Comparison of ENCODE assay signal across 31 cellular contexts in genomic region chr15:93706881-93707280, GRCh38.
"Had no signal": no experiment of that assay in that cellular context is flagged by ENCODE, and none has a peak within 500 bp of the region (broad histone marks: within the 10 kb centered on the region; RNA-seq: fewer than 3 reads in every experiment).

No MANE protein-coding gene starts in this region.

- H3K27ac Mint-ChIP-seq: activated CD4-positive, alpha-beta memory T cell treated with anti-CD3 and anti-CD28 coated beads, Interleukin-2, amount 10 ng/mL, durations not matched to agents 7 days and 5 days; activated CD4-positive, alpha-beta T cell treated with anti-CD3 and anti-CD28 coated beads for 36 hours; activated CD4-positive, alpha-beta T cell treated with anti-CD3 and anti-CD28 coated beads, Interleukin-2, amount 10 ng/mL, durations not matched to agents 24 days and 14 days; activated naive CD4-positive, alpha-beta T cell treated with anti-CD3 and anti-CD28 coated beads, Interleukin-2, amount 10 ng/mL, durations not matched to agents 7 days and 5 days; activated naive CD4-positive, alpha-beta T cell treated with anti-CD3 and anti-CD28 coated beads, Interleukin-2, amount 50 U/mL, for 72 hours; activated naive CD8-positive, alpha-beta T cell treated with anti-CD3 and anti-CD28 coated beads, Interleukin-2, amount 10 ng/mL, durations not matched to agents 7 days and 5 days; activated T-cell treated with anti-CD3 and anti-CD28 coated beads, Interleukin-2, amount 50 U/mL, for 24 hours; activated T-cell treated with anti-CD3 and anti-CD28 coated beads, Interleukin-2, amount 50 U/mL, for 72 hours; dendritic cell treated with granulocyte-macrophage colony-stimulating factor and Interleukin-4, amounts not matched to agents 40 ng/mL and 50 ng/mL, for 4 days; endodermal cell; T-helper 17 cell; T-helper 2 cell treated with Interferon-gamma antibody and Interleukin-4, amounts not matched to agents 5 μg/mL and 100 μg/mL, for 36 hours had no signal

- H3K4me1 Mint-ChIP-seq: activated CD4-positive, alpha-beta memory T cell treated with anti-CD3 and anti-CD28 coated beads, Interleukin-2, amount 10 ng/mL, durations not matched to agents 7 days and 5 days; activated CD4-positive, alpha-beta T cell treated with anti-CD3 and anti-CD28 coated beads for 36 hours; activated CD4-positive, alpha-beta T cell treated with anti-CD3 and anti-CD28 coated beads, Interleukin-2, amount 10 ng/mL, durations not matched to agents 24 days and 14 days; activated naive CD4-positive, alpha-beta T cell treated with anti-CD3 and anti-CD28 coated beads, Interleukin-2, amount 10 ng/mL, durations not matched to agents 7 days and 5 days; activated naive CD8-positive, alpha-beta T cell treated with anti-CD3 and anti-CD28 coated beads, Interleukin-2, amount 10 ng/mL, durations not matched to agents 7 days and 5 days; central memory CD8-positive, alpha-beta T cell; endodermal cell had no signal

- H3K9me3 Mint-ChIP-seq: activated CD4-positive, alpha-beta memory T cell treated with anti-CD3 and anti-CD28 coated beads, Interleukin-2, amount 10 ng/mL, durations not matched to agents 7 days and 5 days; activated CD4-positive, alpha-beta T cell treated with anti-CD3 and anti-CD28 coated beads, Interleukin-2, amount 10 ng/mL, durations not matched to agents 24 days and 14 days; activated naive CD4-positive, alpha-beta T cell treated with anti-CD3 and anti-CD28 coated beads, Interleukin-2, amount 10 ng/mL, durations not matched to agents 7 days and 5 days; activated naive CD8-positive, alpha-beta T cell treated with anti-CD3 and anti-CD28 coated beads, Interleukin-2, amount 10 ng/mL, durations not matched to agents 7 days and 5 days; activated T-cell treated with anti-CD3 and anti-CD28 coated beads, Interleukin-2, amount 50 U/mL, for 24 hours; activated T-cell treated with anti-CD3 and anti-CD28 coated beads, Interleukin-2, amount 50 U/mL, for 72 hours; central memory CD8-positive, alpha-beta T cell; dendritic cell treated with granulocyte-macrophage colony-stimulating factor and Interleukin-4, amounts not matched to agents 40 ng/mL and 50 ng/mL, for 4 days; endodermal cell; T-helper 2 cell treated with Interferon-gamma antibody and Interleukin-4, amounts not matched to agents 5 μg/mL and 100 μg/mL, for 36 hours had no signal

- ATAC-seq: activated CD4-positive, alpha-beta T cell treated with anti-CD3 and anti-CD28 coated beads for 36 hours; activated naive CD4-positive, alpha-beta T cell treated with anti-CD3 and anti-CD28 coated beads, Interleukin-2, amount 50 U/mL, for 72 hours; activated T-cell treated with anti-CD3 and anti-CD28 coated beads, Interleukin-2, amount 50 U/mL, for 72 hours; esophagus mucosa; foreskin keratinocyte; gastrocnemius medialis; T-helper 17 cell had no signal

- H3K4me3 ChIP-seq: ascending aorta, breast epithelium, coronary artery, dorsolateral prefrontal cortex, gastrocnemius medialis, heart right ventricle, hepatocyte had no signal

- H3K4me3 Mint-ChIP-seq: activated CD4-positive, alpha-beta memory T cell treated with anti-CD3 and anti-CD28 coated beads, Interleukin-2, amount 10 ng/mL, durations not matched to agents 7 days and 5 days; activated CD4-positive, alpha-beta T cell treated with anti-CD3 and anti-CD28 coated beads for 36 hours; activated CD4-positive, alpha-beta T cell treated with anti-CD3 and anti-CD28 coated beads, Interleukin-2, amount 10 ng/mL, durations not matched to agents 24 days and 14 days; activated naive CD4-positive, alpha-beta T cell treated with anti-CD3 and anti-CD28 coated beads, Interleukin-2, amount 10 ng/mL, durations not matched to agents 7 days and 5 days; activated naive CD8-positive, alpha-beta T cell treated with anti-CD3 and anti-CD28 coated beads, Interleukin-2, amount 10 ng/mL, durations not matched to agents 7 days and 5 days; activated T-cell treated with anti-CD3 and anti-CD28 coated beads, Interleukin-2, amount 50 U/mL, for 24 hours; activated T-cell treated with anti-CD3 and anti-CD28 coated beads, Interleukin-2, amount 50 U/mL, for 72 hours; central memory CD8-positive, alpha-beta T cell; dendritic cell treated with granulocyte-macrophage colony-stimulating factor and Interleukin-4, amounts not matched to agents 40 ng/mL and 50 ng/mL, for 4 days; endodermal cell; T-helper 17 cell; T-helper 2 cell treated with Interferon-gamma antibody and Interleukin-4, amounts not matched to agents 5 μg/mL and 100 μg/mL, for 36 hours had no signal

- H3K27me3 ChIP-seq: ascending aorta, breast epithelium, dorsolateral prefrontal cortex, foreskin keratinocyte, gastrocnemius medialis, heart right ventricle, hepatocyte had no signal

- H3K36me3 Mint-ChIP-seq: activated naive CD4-positive, alpha-beta T cell treated with anti-CD3 and anti-CD28 coated beads, Interleukin-2, amount 10 ng/mL, durations not matched to agents 7 days and 5 days; activated naive CD4-positive, alpha-beta T cell treated with anti-CD3 and anti-CD28 coated beads, Interleukin-2, amount 50 U/mL, for 72 hours; activated naive CD8-positive, alpha-beta T cell treated with anti-CD3 and anti-CD28 coated beads, Interleukin-2, amount 10 ng/mL, durations not matched to agents 7 days and 5 days had no signal

- DNase-seq: activated CD4-positive, alpha-beta memory T cell treated with anti-CD3 and anti-CD28 coated beads, Interleukin-2, amount 10 ng/mL, durations not matched to agents 7 days and 5 days; activated CD4-positive, alpha-beta T cell treated with anti-CD3 and anti-CD28 coated beads for 36 hours; activated CD4-positive, CD25-positive, alpha-beta regulatory T cell; activated CD4-positive, CD25-positive, alpha-beta regulatory T cell treated with anti-CD3 and anti-CD28 coated beads, Interleukin-2, amount 50 U/mL, for 72 hours; activated CD8-positive, alpha-beta memory T cell treated with anti-CD3 and anti-CD28 coated beads, Interleukin-2, amount 50 U/mL, for 48 hours; activated gamma-delta T cell; activated naive CD4-positive, alpha-beta T cell; activated naive CD4-positive, alpha-beta T cell treated with anti-CD3 and anti-CD28 coated beads, Interleukin-2, amount 10 ng/mL, durations not matched to agents 7 days and 5 days; activated naive CD8-positive, alpha-beta T cell treated with anti-CD3 and anti-CD28 coated beads, Interleukin-2, amount 10 ng/mL, durations not matched to agents 7 days and 5 days; activated T-cell treated with anti-CD3 and anti-CD28 coated beads for 4 hours; activated T-cell treated with anti-CD3 and anti-CD28 coated beads, Interleukin-2, amount 50 U/mL, for 24 hours; activated T-cell treated with anti-CD3 and anti-CD28 coated beads, Interleukin-2, amount 50 U/mL, for 72 hours; dorsolateral prefrontal cortex; effector memory CD4-positive, alpha-beta T cell; endodermal cell; foreskin keratinocyte; gastrocnemius medialis; glutamatergic neuron; heart right ventricle; T-helper 17 cell; T1000 had no signal

- H3K4me1 ChIP-seq: ascending aorta, breast epithelium, foreskin keratinocyte, gastrocnemius medialis had no signal

- H3K36me3 ChIP-seq: ascending aorta, breast epithelium, gastrocnemius medialis, heart right ventricle had no signal

- H3K9me3 ChIP-seq: ascending aorta, breast epithelium, gastrocnemius medialis had no signal

- H3K27ac ChIP-seq: ascending aorta, coronary artery, dorsolateral prefrontal cortex, foreskin keratinocyte, gastrocnemius medialis, heart right ventricle, hepatocyte had no signal

- H3K27me3 Mint-ChIP-seq: activated CD4-positive, alpha-beta memory T cell treated with anti-CD3 and anti-CD28 coated beads, Interleukin-2, amount 10 ng/mL, durations not matched to agents 7 days and 5 days; activated CD4-positive, alpha-beta T cell treated with anti-CD3 and anti-CD28 coated beads for 36 hours; activated CD4-positive, alpha-beta T cell treated with anti-CD3 and anti-CD28 coated beads, Interleukin-2, amount 10 ng/mL, durations not matched to agents 24 days and 14 days; activated naive CD4-positive, alpha-beta T cell treated with anti-CD3 and anti-CD28 coated beads, Interleukin-2, amount 10 ng/mL, durations not matched to agents 7 days and 5 days; activated naive CD8-positive, alpha-beta T cell treated with anti-CD3 and anti-CD28 coated beads, Interleukin-2, amount 10 ng/mL, durations not matched to agents 7 days and 5 days had no signal
